In genomic region chr4:56425518-56425917, GRCh38 we compare ENCODE assay signal across 22 cellular contexts. TPM values are rescaled to one million over a fixed set of nuclear protein-coding genes. Genes with fewer than 3 reads are reported as not detected.
DNase-seq lines count a peak whose midpoint lies in the region; ATAC-seq and TF ChIP-seq lines count a peak whose summit lies in the region.
"Had no signal": no experiment of that assay in that cellular context is flagged by ENCODE, and none has a peak within 500 bp of the region (broad histone marks: within the 10 kb centered on the region; RNA-seq: fewer than 3 reads in every experiment).

No MANE protein-coding gene starts in this region.

- TF ChIP-seq CTCF in AG04450 (IDR thresholded peaks at IDR 0.05; ENCODE audit: low read depth, low read length) (0 out of 2 replicates have a peak, but pooled peaks have one; percentile 3), HFFc6 (IDR thresholded peaks at IDR 0.05) (no peak)

- H3K27me3 ChIP-seq in AG04450 (ENCODE audit: control insufficient read depth, insufficient read depth, low read length) = no peaks in the 10 kb centered on the region
- H3K27me3 ChIP-seq in iPS-18a (ENCODE audit: control insufficient read depth, insufficient read depth, low read length) = no peaks in the 10 kb centered on the region
- H3K27me3 ChIP-seq: colonic mucosa, SJSA1 had no signal

- peaks cover 14% of the 10 kb centered on the region for H3K4me1 ChIP-seq in iPS-18a (ENCODE audit: control insufficient read depth, low read depth, low read length)
- H3K4me1 ChIP-seq: colonic mucosa, SJSA1 had no signal

- H3K36me3 ChIP-seq in SK-N-MC (ENCODE audit: insufficient read depth, low read length) = peaks cover 34% of the 10 kb centered on the region
- H3K36me3 ChIP-seq in iPS-18a (ENCODE audit: control insufficient read depth, low read depth, low read length) = no peaks in the 10 kb centered on the region
- H3K36me3 ChIP-seq: colonic mucosa, SJSA1 had no signal

- no peaks in the 10 kb centered on the region for H3K9me3 Mint-ChIP-seq in HFFc6

- no peaks in the 10 kb centered on the region for H3K27me3 Mint-ChIP-seq in HFFc6 (ENCODE audit: insufficient read depth)
- H3K27me3 Mint-ChIP-seq: activated naive CD8-positive, alpha-beta T cell; CD4-positive, CD25-positive, alpha-beta regulatory T cell; memory B cell; T-helper 17 cell had no signal

- no peaks in the 10 kb centered on the region; the same call in 1 of the 2 replicates for H3K36me3 Mint-ChIP-seq in HFFc6 (ENCODE audit: low read depth)
- H3K36me3 Mint-ChIP-seq: activated naive CD8-positive, alpha-beta T cell had no signal

- no peak overlapping the region for H3K27ac ChIP-seq in AG04450 (ENCODE audit: low read depth, low read length)
- 0 out of 2 replicates have a peak overlapping the region, but pooled peaks have one; percentile 8 for H3K27ac ChIP-seq in SK-N-MC
- peak overlapping the region; percentile 35 for H3K27ac ChIP-seq in iPS-18a (ENCODE audit: low read length)
- H3K27ac ChIP-seq: 22Rv1, colonic mucosa, HL-60, SJSA1 had no signal

- CTCF ChIA-PET in AG04450 (lab: Charles Lee) = interaction anchor here (0.6 to 4.4 kb wide), 21 partner anchors 8 to 552 kb away, joined by 3 to 70 read pairs (median 5); partner anchors contain the start of genes AASDH, NOA1, PAICS and PPAT

- peaks cover 27% of the 10 kb centered on the region for H3K4me1 Mint-ChIP-seq in HFFc6 (ENCODE audit: low read depth)

- no peak overlapping the region for H3K4me3 Mint-ChIP-seq in HFFc6
- H3K4me3 Mint-ChIP-seq: activated naive CD8-positive, alpha-beta T cell; CD4-positive, CD25-positive, alpha-beta regulatory T cell; memory B cell; T-helper 17 cell had no signal

- no peak overlapping the region for H3K9ac ChIP-seq in SK-N-MC (ENCODE audit: insufficient read length)
- H3K9ac ChIP-seq in iPS-18a (ENCODE audit: low read length) = peak overlapping the region; percentile 40

- ATAC-seq in HG02642 (IDR thresholded peaks at IDR 0.05; ENCODE audit: poor library complexity, unreplicated experiment) (peak; percentile 10), HG02884 (IDR thresholded peaks at IDR 0.05; ENCODE audit: unreplicated experiment) (no peak)
- ATAC-seq in activated CD4-positive, CD25-positive, alpha-beta regulatory T cell treated with anti-CD3 and anti-CD28 coated beads, Interleukin-2, amount 50 U/mL, for 24 hours = no peak

- H3K9me3 ChIP-seq in AG04450 (ENCODE audit: control insufficient read depth, insufficient read depth, low read length) = no peaks in the 10 kb centered on the region
- no peaks in the 10 kb centered on the region for H3K9me3 ChIP-seq in SK-N-MC (ENCODE audit: low read depth, low read length)
- no peaks in the 10 kb centered on the region for H3K9me3 ChIP-seq in iPS-18a (ENCODE audit: control insufficient read depth, low read depth, low read length)
- H3K9me3 ChIP-seq: colonic mucosa, HAP-1, SJSA1 had no signal

- POLR2A ChIA-PET in AG04450 (lab: Yijun Ruan, JAX) = interaction anchor here (1.3 kb wide), 1 partner anchor 10 kb away, joined by 6 read pairs; the partner anchor contains the start of genes PAICS and PPAT

- H3K4me3 ChIP-seq in AG04450 (ENCODE audit: low read depth, low read length) (no peak overlapping the region), SK-N-MC (no peak overlapping the region), iPS-18a (ENCODE audit: low read length) (peak overlapping the region; percentile 26)
- H3K4me3 ChIP-seq: colonic mucosa, HAP-1, SJSA1 had no signal

- DNase-seq in AG04450 (ENCODE audit: low read depth, low spot score) = no peak
- DNase-seq in SK-N-MC (ENCODE audit: low read depth, low spot score) = no peak
- DNase-seq in activated CD4-positive, alpha-beta T cell treated with anti-CD3 and anti-CD28 coated beads for 48 hours = no peak
- DNase-seq in HFFc6 = no peak
- DNase-seq: activated effector memory CD4-positive, alpha-beta T cell treated with Interleukin-2 at 50 U/mL for 16 hours; NCI-H1105 treated with DMSO at 0.1 percent for 48 hours; NCI-H2029 treated with DMSO at 0.1 percent for 48 hours; NCI-H2227 treated with DMSO at 0.1 percent for 48 hours; stimulated activated CD4-positive, alpha-beta T cell treated with anti-CD3 and anti-CD28 coated beads, Interleukin-4, amount 100 ng/mL, for 4 hours had no signal

- H3K27ac Mint-ChIP-seq in HFFc6 = no peak overlapping the region
- H3K27ac Mint-ChIP-seq: activated naive CD8-positive, alpha-beta T cell; CD4-positive, CD25-positive, alpha-beta regulatory T cell; memory B cell; T-helper 17 cell had no signal

RNA-seq across cellular contexts. Expression of gene PPAT, which starts 9.9 kb away (rescaled TPM):
- 9.8 and 11.6 TPM in 2 replicates for polyA plus RNA-seq in AG04450 (2011; rRNA removed)
- polyA minus RNA-seq in AG04450 (2011; rRNA and poly(A)+ RNA removed) = 8.6 and 8.9 TPM in 2 replicates
- 10 to 100 TPM; 19.3 to 26.3 (median 22.3) TPM for total RNA-seq in HFFc6 (2021; fragmentation: NEBNext Ultra II Directional; extraction: Animal tissue kit (Norgen Biotek cat#: 25700))

RNA-seq across cellular contexts. Expression of gene PAICS, which starts 10.5 kb away (rescaled TPM):
- 98.1 and 130 TPM in 2 replicates for polyA plus RNA-seq in AG04450 (2011; rRNA removed)
- 30.6 and 45.7 TPM in 2 replicates for polyA minus RNA-seq in AG04450 (2011; rRNA and poly(A)+ RNA removed)
- 100 to 1,000 TPM; 136 to 177 (median 168) TPM for total RNA-seq in HFFc6 (2021; fragmentation: NEBNext Ultra II Directional; extraction: Animal tissue kit (Norgen Biotek cat#: 25700))

RNA-seq across cellular contexts. Expression of gene AASDH, which starts 38.2 kb away (rescaled TPM):
- 10.0 and 14.8 TPM in 2 replicates for polyA plus RNA-seq in AG04450 (2011; rRNA removed)
- polyA minus RNA-seq in AG04450 (2011; rRNA and poly(A)+ RNA removed) = 5.7 and 11.9 TPM in 2 replicates
- 10 to 100 TPM in 1 of 6 experiments, 1 to 10 TPM in 5; 6.7 to 10.1 (median 8.4) TPM for total RNA-seq in HFFc6 (2021; fragmentation: NEBNext Ultra II Directional; extraction: Animal tissue kit (Norgen Biotek cat#: 25700))

RNA-seq across cellular contexts. Expression of gene SRP72, which starts 41.9 kb away (rescaled TPM):
- 134 and 176 TPM in 2 replicates for polyA plus RNA-seq in AG04450 (2011; rRNA removed)
- polyA minus RNA-seq in AG04450 (2011; rRNA and poly(A)+ RNA removed) = 164 and 177 TPM in 2 replicates
- 100 to 1,000 TPM; 152 to 180 (median 166) TPM for total RNA-seq in HFFc6 (2021; fragmentation: NEBNext Ultra II Directional; extraction: Animal tissue kit (Norgen Biotek cat#: 25700))
